1 cellular context compared by ENCODE assay signal in the genomic region with DNA sequence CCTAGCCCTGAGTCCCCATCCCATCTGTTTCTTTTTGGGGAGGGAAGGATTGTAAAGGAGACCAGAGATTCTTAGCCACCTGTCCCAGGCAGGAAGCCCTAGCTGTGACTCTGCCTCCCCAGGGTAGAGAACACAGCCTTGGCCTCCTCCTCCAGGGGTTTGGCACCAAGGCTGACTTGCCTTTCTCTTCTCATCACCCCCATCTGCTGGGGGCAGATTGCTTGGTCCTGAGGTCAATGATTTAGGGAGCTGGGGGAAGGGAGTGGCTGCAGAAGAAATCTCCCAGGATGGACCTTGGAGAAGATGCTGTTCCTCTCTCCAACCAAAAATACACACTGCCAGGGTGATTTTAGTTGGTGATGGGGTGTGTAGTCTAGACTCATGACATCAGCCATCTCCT.
TF ChIP-seq lines count a peak whose summit lies in the region.

No MANE protein-coding gene starts in this region.

TF ChIP-seq in GM23338, 12 proteins besides CTCF, POLR2A, EP300 and RAD21 (continued from another document):
- TF ChIP-seq, protein P1, sequence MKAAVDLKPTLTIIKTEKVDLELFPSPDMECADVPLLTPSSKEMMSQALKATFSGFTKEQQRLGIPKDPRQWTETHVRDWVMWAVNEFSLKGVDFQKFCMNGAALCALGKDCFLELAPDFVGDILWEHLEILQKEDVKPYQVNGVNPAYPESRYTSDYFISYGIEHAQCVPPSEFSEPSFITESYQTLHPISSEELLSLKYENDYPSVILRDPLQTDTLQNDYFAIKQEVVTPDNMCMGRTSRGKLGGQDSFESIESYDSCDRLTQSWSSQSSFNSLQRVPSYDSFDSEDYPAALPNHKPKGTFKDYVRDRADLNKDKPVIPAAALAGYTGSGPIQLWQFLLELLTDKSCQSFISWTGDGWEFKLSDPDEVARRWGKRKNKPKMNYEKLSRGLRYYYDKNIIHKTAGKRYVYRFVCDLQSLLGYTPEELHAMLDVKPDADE (IDR thresholded peaks at IDR 0.05): no peak
- TF ChIP-seq JUNB (IDR thresholded peaks at IDR 0.05; ENCODE audit: unreplicated experiment): no peak
- no peak for TF ChIP-seq NANOG (IDR thresholded peaks at IDR 0.05; ENCODE audit: borderline replicate concordance)
- TF ChIP-seq, protein P2, sequence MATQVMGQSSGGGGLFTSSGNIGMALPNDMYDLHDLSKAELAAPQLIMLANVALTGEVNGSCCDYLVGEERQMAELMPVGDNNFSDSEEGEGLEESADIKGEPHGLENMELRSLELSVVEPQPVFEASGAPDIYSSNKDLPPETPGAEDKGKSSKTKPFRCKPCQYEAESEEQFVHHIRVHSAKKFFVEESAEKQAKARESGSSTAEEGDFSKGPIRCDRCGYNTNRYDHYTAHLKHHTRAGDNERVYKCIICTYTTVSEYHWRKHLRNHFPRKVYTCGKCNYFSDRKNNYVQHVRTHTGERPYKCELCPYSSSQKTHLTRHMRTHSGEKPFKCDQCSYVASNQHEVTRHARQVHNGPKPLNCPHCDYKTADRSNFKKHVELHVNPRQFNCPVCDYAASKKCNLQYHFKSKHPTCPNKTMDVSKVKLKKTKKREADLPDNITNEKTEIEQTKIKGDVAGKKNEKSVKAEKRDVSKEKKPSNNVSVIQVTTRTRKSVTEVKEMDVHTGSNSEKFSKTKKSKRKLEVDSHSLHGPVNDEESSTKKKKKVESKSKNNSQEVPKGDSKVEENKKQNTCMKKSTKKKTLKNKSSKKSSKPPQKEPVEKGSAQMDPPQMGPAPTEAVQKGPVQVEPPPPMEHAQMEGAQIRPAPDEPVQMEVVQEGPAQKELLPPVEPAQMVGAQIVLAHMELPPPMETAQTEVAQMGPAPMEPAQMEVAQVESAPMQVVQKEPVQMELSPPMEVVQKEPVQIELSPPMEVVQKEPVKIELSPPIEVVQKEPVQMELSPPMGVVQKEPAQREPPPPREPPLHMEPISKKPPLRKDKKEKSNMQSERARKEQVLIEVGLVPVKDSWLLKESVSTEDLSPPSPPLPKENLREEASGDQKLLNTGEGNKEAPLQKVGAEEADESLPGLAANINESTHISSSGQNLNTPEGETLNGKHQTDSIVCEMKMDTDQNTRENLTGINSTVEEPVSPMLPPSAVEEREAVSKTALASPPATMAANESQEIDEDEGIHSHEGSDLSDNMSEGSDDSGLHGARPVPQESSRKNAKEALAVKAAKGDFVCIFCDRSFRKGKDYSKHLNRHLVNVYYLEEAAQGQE (IDR thresholded peaks at IDR 0.05; ENCODE audit: unreplicated experiment): no peak
- TF ChIP-seq EZH2phosphoT487 (IDR thresholded peaks at IDR 0.05; ENCODE audit: unreplicated experiment): no peak
- TF ChIP-seq CREB1 (CRISPR knock-in tag; IDR thresholded peaks at IDR 0.05; ENCODE audit: low read depth): no peak
- TF ChIP-seq POLR2AphosphoS5 (IDR thresholded peaks at IDR 0.05; ENCODE audit: low read depth): no peak
- no peak for TF ChIP-seq ZNF331 (CRISPR knock-in tag; IDR thresholded peaks at IDR 0.05; ENCODE audit: low read depth)
